7 cellular contexts compared by ENCODE assay signal in the genomic region with DNA sequence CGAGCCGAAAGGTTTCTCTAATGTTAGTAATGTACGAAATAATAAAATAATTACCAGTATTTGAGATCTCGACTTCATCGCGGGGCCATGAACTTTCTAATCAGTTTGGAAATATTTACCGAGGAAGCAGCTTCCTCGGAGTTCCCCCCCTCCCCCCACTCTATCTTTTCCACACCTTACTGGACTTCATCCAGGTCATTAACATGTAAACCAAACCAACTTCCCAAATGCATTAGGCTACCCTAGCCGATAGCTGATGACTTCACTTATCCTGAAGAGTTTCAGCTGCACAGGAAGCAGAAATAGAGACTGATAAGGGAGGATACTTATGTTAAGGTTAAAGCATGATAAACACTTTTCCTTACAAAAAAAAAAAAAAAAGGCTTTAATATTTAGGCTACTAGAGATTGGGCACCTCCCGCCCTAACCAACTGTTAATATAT. TPM values are rescaled to one million over a fixed set of nuclear protein-coding genes. Genes with fewer than 3 reads are reported as not detected.
DNase-seq lines count a peak whose midpoint lies in the region; ATAC-seq and TF ChIP-seq lines count a peak whose summit lies in the region.

No MANE protein-coding gene starts in this region.

- H3K4me3 ChIP-seq in SJSA1: peak overlapping the region; percentile 52
- H3K4me3 ChIP-seq in fibroblast of mammary gland (ENCODE audit: control insufficient read depth, low read depth, low read length): peak overlapping the region; percentile 69
- peak overlapping the region; percentile 77 for H3K4me3 ChIP-seq in retinal pigment epithelial cell (ENCODE audit: low read length)

- ATAC-seq in GM18520 (IDR thresholded peaks at IDR 0.05; ENCODE audit: unreplicated experiment): no peak

- no peaks in the 10 kb centered on the region for H3K36me3 ChIP-seq in SJSA1

- H3K9me3 ChIP-seq in SJSA1 (replicated peaks): no peaks in the 10 kb centered on the region

- peaks cover 24% of the 10 kb centered on the region for H3K4me1 ChIP-seq in SJSA1 (replicated peaks)

- TF ChIP-seq CTCF in fibroblast of mammary gland (conservative IDR thresholded peaks at IDR 0.05; ENCODE audit: control insufficient read depth, insufficient read depth, low read depth, low read length) (no peak), retinal pigment epithelial cell (conservative IDR thresholded peaks at IDR 0.05; ENCODE audit: low read depth, low read length) (no peak)

- no peaks in the 10 kb centered on the region for H3K27me3 ChIP-seq in SJSA1 (replicated peaks)

- peak overlapping the region; percentile 86 for H3K27ac ChIP-seq in SJSA1

- DNase-seq in HCEC 1CT (peak; percentile 24), SJSA1 (ENCODE audit: low read depth in 1 of 2, low spot score in 2 of 2) (no peak), fibroblast of mammary gland (ENCODE audit: low read depth) (peak; percentile 12), retinal pigment epithelial cell (ENCODE audit: low read depth) (no peak), NCI-H526 (lab: John Stamatoyannopoulos, UW) (no peak), NOMO-1 treated with dmso at 0.1 percent for 144 hours (lab: John Stamatoyannopoulos, UW; ENCODE audit: unreplicated experiment) (no peak)

RNA-seq across cellular contexts. Expression of a gene that starts 1.5 kb away (rescaled TPM):
- 29.8 and 39.3 TPM in 2 replicates for total RNA-seq in SJSA1 (2014; rRNA removed; shearing (Covaris generic))

Comparison
In these comparisons a context has a peak if more than half of its experiments do, and no peak if none do; other contexts are left out.
1. DNase-seq: peak in HCEC 1CT (single experiment) and fibroblast of mammary gland (single experiment); none in SJSA1 (0 of 2), retinal pigment epithelial cell (single experiment), NCI-H526 (0 of 2) and NOMO-1 treated with dmso at 0.1 percent for 144 hours (single experiment).
2. Peak in every context shown above with its lines, with median percentiles within 50 percentile points of each other: H3K4me3 ChIP-seq.